Comparison of ENCODE assay signal across 14 cellular contexts in genomic region chr6:87645080-87645479, GRCh38. TPM values are rescaled to one million over a fixed set of nuclear protein-coding genes. Genes with fewer than 3 reads are reported as not detected.
DNase-seq lines count a peak whose midpoint lies in the region; ATAC-seq lines count a peak whose summit lies in the region.
"Had no signal": no experiment of that assay in that cellular context is flagged by ENCODE, and none has a peak within 500 bp of the region (broad histone marks: within the 10 kb centered on the region; RNA-seq: fewer than 3 reads in every experiment).

No MANE protein-coding gene starts in this region.

- DNase-seq in activated T-cell treated with anti-CD3 and anti-CD28 coated beads, Interleukin-2, amount 50 U/mL, for 4 hours = no peak
- DNase-seq in activated T-cell treated with anti-CD3 and anti-CD28 coated beads, Interleukin-2, amount 50 U/mL, for 48 hours = no peak
- no peak for DNase-seq in activated T-helper 2 cell treated with anti-CD3 and anti-CD28 coated beads, Interferon-gamma antibody, Interleukin-2, Interleukin-4, amounts not matched to agents 10 μg/mL and 5 μg/mL and 100 μg/mL, durations not matched to agents 14 hours and 24 hours and 36 hours (ENCODE audit: low spot score)
- peak in 1 of 2 donors; percentile 52 for DNase-seq in stimulated activated effector memory CD8-positive, alpha-beta T cell treated with anti-CD3 and anti-CD28 coated beads, Interleukin-12 subunit alpha, Interleukin-12 subunit beta, amount 100 ng/mL, for 72 hours (ENCODE audit: low spot score in 2 of 2)
- DNase-seq in NOMO-1 treated with DMSO at 0.1 percent for 48 hours (lab: John Stamatoyannopoulos, UW; ENCODE audit: unreplicated experiment) (no peak), C1 segment of cervical spinal cord (lab: John Stamatoyannopoulos, UW) (no peak), globus pallidus (ENCODE audit: low spot score) (no peak)
- DNase-seq: activated CD4-positive, alpha-beta T cell treated with anti-CD3 and anti-CD28 coated beads, Interleukin-2, amount 50 U/mL, for 4 hours; amygdala; NCI-H1092 treated with DMSO at 0.1 percent for 48 hours; posterior cingulate gyrus; upper lobe of left lung had no signal

- intact Hi-C loops in activated T-helper 2 cell treated with anti-CD3 and anti-CD28 coated beads, Interferon-gamma antibody, Interleukin-2, Interleukin-4, amounts not matched to agents 10 μg/mL and 5 μg/mL and 100 μg/mL, durations not matched to agents 14 hours and 24 hours and 36 hours (cut with micrococcal nuclease) = loop anchor here (1.0 kb wide), 1 partner anchor 33 kb away; no protein-coding TSS in a partner anchor

- H3K27ac Mint-ChIP-seq in activated T-helper 2 cell treated with anti-CD3 and anti-CD28 coated beads, Interferon-gamma antibody, Interleukin-2, Interleukin-4, amounts not matched to agents 10 μg/mL and 5 μg/mL and 100 μg/mL, durations not matched to agents 14 hours and 24 hours and 36 hours = peak overlapping the region; percentile 79
- H3K27ac Mint-ChIP-seq in stimulated activated effector memory CD8-positive, alpha-beta T cell treated with anti-CD3 and anti-CD28 coated beads, Interleukin-12 subunit alpha, Interleukin-12 subunit beta, amount 100 ng/mL, for 72 hours = peak overlapping the region; percentile 79

- no peaks in the 10 kb centered on the region for H3K9me3 Mint-ChIP-seq in activated T-cell treated with anti-CD3 and anti-CD28 coated beads, Interleukin-2, amount 50 U/mL, for 4 hours
- no peaks in the 10 kb centered on the region for H3K9me3 Mint-ChIP-seq in activated T-helper 2 cell treated with anti-CD3 and anti-CD28 coated beads, Interferon-gamma antibody, Interleukin-2, Interleukin-4, amounts not matched to agents 10 μg/mL and 5 μg/mL and 100 μg/mL, durations not matched to agents 14 hours and 24 hours and 36 hours
- H3K9me3 Mint-ChIP-seq in stimulated activated effector memory CD8-positive, alpha-beta T cell treated with anti-CD3 and anti-CD28 coated beads, Interleukin-12 subunit alpha, Interleukin-12 subunit beta, amount 100 ng/mL, for 72 hours = no peaks in the 10 kb centered on the region

- ATAC-seq in activated T-cell treated with anti-CD3 and anti-CD28 coated beads, Interleukin-2, amount 50 U/mL, for 4 hours = peak in 1 of 2 donors; percentile 30
- peak; percentile 59 for ATAC-seq in HG03432 (IDR thresholded peaks at IDR 0.05; ENCODE audit: unreplicated experiment)
- ATAC-seq in stimulated activated effector memory CD8-positive, alpha-beta T cell treated with anti-CD3 and anti-CD28 coated beads, Interleukin-12 subunit alpha, Interleukin-12 subunit beta, amount 100 ng/mL, for 72 hours = peak; percentile 48
- ATAC-seq: HCT116 had no signal

- H3K4me1 Mint-ChIP-seq in activated T-cell treated with anti-CD3 and anti-CD28 coated beads, Interleukin-2, amount 50 U/mL, for 4 hours (ENCODE audit: low read depth) = peaks cover 14% of the 10 kb centered on the region
- peaks cover 13% of the 10 kb centered on the region for H3K4me1 Mint-ChIP-seq in activated T-helper 2 cell treated with anti-CD3 and anti-CD28 coated beads, Interferon-gamma antibody, Interleukin-2, Interleukin-4, amounts not matched to agents 10 μg/mL and 5 μg/mL and 100 μg/mL, durations not matched to agents 14 hours and 24 hours and 36 hours (ENCODE audit: low read depth)
- H3K4me1 Mint-ChIP-seq in stimulated activated effector memory CD8-positive, alpha-beta T cell treated with anti-CD3 and anti-CD28 coated beads, Interleukin-12 subunit alpha, Interleukin-12 subunit beta, amount 100 ng/mL, for 72 hours = peaks cover 12% of the 10 kb centered on the region

- H3K27me3 Mint-ChIP-seq in activated T-cell treated with anti-CD3 and anti-CD28 coated beads, Interleukin-2, amount 50 U/mL, for 4 hours (ENCODE audit: low read depth) = no peaks in the 10 kb centered on the region
- no peaks in the 10 kb centered on the region for H3K27me3 Mint-ChIP-seq in activated T-helper 2 cell treated with anti-CD3 and anti-CD28 coated beads, Interferon-gamma antibody, Interleukin-2, Interleukin-4, amounts not matched to agents 10 μg/mL and 5 μg/mL and 100 μg/mL, durations not matched to agents 14 hours and 24 hours and 36 hours (ENCODE audit: low read depth)

- H3K4me3 Mint-ChIP-seq in activated T-cell treated with anti-CD3 and anti-CD28 coated beads, Interleukin-2, amount 50 U/mL, for 4 hours = peak overlapping the region; percentile 57
- peak overlapping the region; percentile 65 for H3K4me3 Mint-ChIP-seq in activated T-helper 2 cell treated with anti-CD3 and anti-CD28 coated beads, Interferon-gamma antibody, Interleukin-2, Interleukin-4, amounts not matched to agents 10 μg/mL and 5 μg/mL and 100 μg/mL, durations not matched to agents 14 hours and 24 hours and 36 hours (ENCODE audit: low read depth)
- peak overlapping the region; percentile 42 for H3K4me3 Mint-ChIP-seq in stimulated activated effector memory CD8-positive, alpha-beta T cell treated with anti-CD3 and anti-CD28 coated beads, Interleukin-12 subunit alpha, Interleukin-12 subunit beta, amount 100 ng/mL, for 72 hours

- H3K36me3 Mint-ChIP-seq in activated T-cell treated with anti-CD3 and anti-CD28 coated beads, Interleukin-2, amount 50 U/mL, for 4 hours (ENCODE audit: insufficient read depth) = peaks cover 6% of the 10 kb centered on the region
- peaks cover 6% of the 10 kb centered on the region for H3K36me3 Mint-ChIP-seq in activated T-helper 2 cell treated with anti-CD3 and anti-CD28 coated beads, Interferon-gamma antibody, Interleukin-2, Interleukin-4, amounts not matched to agents 10 μg/mL and 5 μg/mL and 100 μg/mL, durations not matched to agents 14 hours and 24 hours and 36 hours (ENCODE audit: low read depth)
- peaks cover 19% of the 10 kb centered on the region for H3K36me3 Mint-ChIP-seq in stimulated activated effector memory CD8-positive, alpha-beta T cell treated with anti-CD3 and anti-CD28 coated beads, Interleukin-12 subunit alpha, Interleukin-12 subunit beta, amount 100 ng/mL, for 72 hours

RNA-seq across cellular contexts. Expression of gene ORC3, which starts 55.1 kb away (rescaled TPM):
- 10 to 100 TPM; 22.7 to 25.7 (median 23.9) TPM for total RNA-seq in activated T-cell treated with anti-CD3 and anti-CD28 coated beads, Interleukin-2, amount 50 U/mL, for 4 hours
- total RNA-seq in activated T-helper 2 cell treated with anti-CD3 and anti-CD28 coated beads, Interferon-gamma antibody, Interleukin-2, Interleukin-4, amounts not matched to agents 10 μg/mL and 5 μg/mL and 100 μg/mL, durations not matched to agents 14 hours and 24 hours and 36 hours = 31.2 and 31.9 TPM in 2 replicates

RNA-seq across cellular contexts. Expression of gene RARS2, which starts 55.3 kb away (rescaled TPM):
- total RNA-seq in activated T-cell treated with anti-CD3 and anti-CD28 coated beads, Interleukin-2, amount 50 U/mL, for 4 hours = 10 to 100 TPM; 16.8 to 20.9 (median 19.6) TPM
- total RNA-seq in activated T-helper 2 cell treated with anti-CD3 and anti-CD28 coated beads, Interferon-gamma antibody, Interleukin-2, Interleukin-4, amounts not matched to agents 10 μg/mL and 5 μg/mL and 100 μg/mL, durations not matched to agents 14 hours and 24 hours and 36 hours = 23.3 and 23.5 TPM in 2 replicates

RNA-seq across cellular contexts. Expression of gene AKIRIN2, which starts 57.0 kb away (rescaled TPM):
- 10 to 100 TPM; 43.8 to 61.4 (median 54.2) TPM for total RNA-seq in activated T-cell treated with anti-CD3 and anti-CD28 coated beads, Interleukin-2, amount 50 U/mL, for 4 hours
- 41.9 and 42.0 TPM in 2 replicates for total RNA-seq in activated T-helper 2 cell treated with anti-CD3 and anti-CD28 coated beads, Interferon-gamma antibody, Interleukin-2, Interleukin-4, amounts not matched to agents 10 μg/mL and 5 μg/mL and 100 μg/mL, durations not matched to agents 14 hours and 24 hours and 36 hours
